Comparison of ENCODE assay signal across 1 cellular context in the genomic region with DNA sequence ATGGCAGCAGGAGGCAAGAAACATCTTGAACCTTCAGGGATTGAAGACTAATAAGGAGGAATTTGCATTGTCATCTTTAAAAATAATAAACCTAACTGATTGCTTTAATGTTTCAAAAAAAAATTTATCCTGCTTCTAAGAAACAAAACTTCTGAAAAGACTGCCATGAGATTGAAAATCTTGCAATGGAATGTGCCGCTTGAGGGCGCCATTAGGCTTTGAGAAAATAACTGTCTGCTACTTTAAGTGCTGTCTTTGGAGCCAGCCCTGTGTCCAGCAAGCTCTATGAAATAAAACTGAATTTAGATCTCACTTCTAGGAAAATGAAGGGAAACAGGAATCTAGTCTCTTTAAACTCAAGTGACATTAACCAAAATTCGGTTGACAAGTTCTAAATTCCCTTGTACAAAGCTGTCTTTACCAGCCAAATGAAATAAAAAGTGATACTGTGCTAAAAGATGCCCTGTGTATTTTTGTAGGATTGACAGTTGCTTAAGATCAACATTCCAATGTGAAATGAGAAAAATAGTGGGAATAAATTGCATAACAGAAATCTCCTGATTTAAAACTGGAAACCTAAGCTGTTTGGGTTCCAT.
TF ChIP-seq lines count a peak whose summit lies in the region.

No MANE protein-coding gene starts in this region.

TF ChIP-seq in GM23338, 12 proteins besides CTCF, POLR2A, EP300 and RAD21 (continued from another document):
- TF ChIP-seq ETS1 (IDR thresholded peaks at IDR 0.05) (no peak), EZH2 (IDR thresholded peaks at IDR 0.05; ENCODE audit: low read depth, unreplicated experiment) (no peak), STAT1 (IDR thresholded peaks at IDR 0.05; ENCODE audit: unreplicated experiment) (no peak), EZH2phosphoT487 (IDR thresholded peaks at IDR 0.05; ENCODE audit: unreplicated experiment) (no peak), ZNF331 (CRISPR knock-in tag; IDR thresholded peaks at IDR 0.05; ENCODE audit: low read depth) (no peak)
- TF ChIP-seq, protein P1, sequence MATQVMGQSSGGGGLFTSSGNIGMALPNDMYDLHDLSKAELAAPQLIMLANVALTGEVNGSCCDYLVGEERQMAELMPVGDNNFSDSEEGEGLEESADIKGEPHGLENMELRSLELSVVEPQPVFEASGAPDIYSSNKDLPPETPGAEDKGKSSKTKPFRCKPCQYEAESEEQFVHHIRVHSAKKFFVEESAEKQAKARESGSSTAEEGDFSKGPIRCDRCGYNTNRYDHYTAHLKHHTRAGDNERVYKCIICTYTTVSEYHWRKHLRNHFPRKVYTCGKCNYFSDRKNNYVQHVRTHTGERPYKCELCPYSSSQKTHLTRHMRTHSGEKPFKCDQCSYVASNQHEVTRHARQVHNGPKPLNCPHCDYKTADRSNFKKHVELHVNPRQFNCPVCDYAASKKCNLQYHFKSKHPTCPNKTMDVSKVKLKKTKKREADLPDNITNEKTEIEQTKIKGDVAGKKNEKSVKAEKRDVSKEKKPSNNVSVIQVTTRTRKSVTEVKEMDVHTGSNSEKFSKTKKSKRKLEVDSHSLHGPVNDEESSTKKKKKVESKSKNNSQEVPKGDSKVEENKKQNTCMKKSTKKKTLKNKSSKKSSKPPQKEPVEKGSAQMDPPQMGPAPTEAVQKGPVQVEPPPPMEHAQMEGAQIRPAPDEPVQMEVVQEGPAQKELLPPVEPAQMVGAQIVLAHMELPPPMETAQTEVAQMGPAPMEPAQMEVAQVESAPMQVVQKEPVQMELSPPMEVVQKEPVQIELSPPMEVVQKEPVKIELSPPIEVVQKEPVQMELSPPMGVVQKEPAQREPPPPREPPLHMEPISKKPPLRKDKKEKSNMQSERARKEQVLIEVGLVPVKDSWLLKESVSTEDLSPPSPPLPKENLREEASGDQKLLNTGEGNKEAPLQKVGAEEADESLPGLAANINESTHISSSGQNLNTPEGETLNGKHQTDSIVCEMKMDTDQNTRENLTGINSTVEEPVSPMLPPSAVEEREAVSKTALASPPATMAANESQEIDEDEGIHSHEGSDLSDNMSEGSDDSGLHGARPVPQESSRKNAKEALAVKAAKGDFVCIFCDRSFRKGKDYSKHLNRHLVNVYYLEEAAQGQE (IDR thresholded peaks at IDR 0.05; ENCODE audit: unreplicated experiment) = no peak
